Comparison of ENCODE assay signal across 1 cellular context in genomic region chr22:21984793-21985192, GRCh38.
TF ChIP-seq lines count a peak whose summit lies in the region.

No MANE protein-coding gene starts in this region.

TF ChIP-seq in A549, 52 proteins besides CTCF, POLR2A, EP300 and RAD21 (continued from another document):
- TF ChIP-seq REST (IDR thresholded peaks at IDR 0.05) = no peak
- TF ChIP-seq FOSL2 (IDR thresholded peaks at IDR 0.05) = no peak
- no peak for TF ChIP-seq FOSL2 (CRISPR knock-in tag; IDR thresholded peaks at IDR 0.05)
- TF ChIP-seq HEYL (CRISPR knock-in tag; IDR thresholded peaks at IDR 0.05) = no peak
- no peak for TF ChIP-seq CHD2 (IDR thresholded peaks at IDR 0.05; ENCODE audit: low read length, partially characterized antibody)
- TF ChIP-seq ZSCAN20 (CRISPR knock-in tag; IDR thresholded peaks at IDR 0.05) = no peak
